Comparison of ENCODE assay signal across 18 cellular contexts in the genomic region with DNA sequence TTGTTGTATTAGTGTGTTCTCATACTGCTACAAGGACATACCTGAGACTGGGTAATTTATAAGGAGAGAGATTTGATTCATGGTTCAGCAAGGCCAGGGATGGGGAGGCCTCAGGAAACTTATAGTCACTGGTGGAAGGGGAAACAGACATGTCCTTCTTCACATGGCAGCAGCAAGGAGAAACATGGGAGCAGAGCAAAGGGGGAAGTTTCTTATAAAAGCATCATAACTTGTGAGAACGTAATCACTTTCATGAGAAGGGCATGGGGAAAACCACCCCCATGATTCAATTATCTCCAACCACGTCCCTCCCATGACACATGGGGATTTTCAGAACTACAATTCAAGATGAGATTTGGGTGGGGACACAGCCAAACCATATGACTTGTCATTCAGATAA.
DNase-seq lines count a peak whose midpoint lies in the region; ATAC-seq, FAIRE-seq and TF ChIP-seq lines count a peak whose summit lies in the region.
"Had no signal": no experiment of that assay in that cellular context is flagged by ENCODE, and none has a peak within 500 bp of the region (broad histone marks: within the 10 kb centered on the region; RNA-seq: fewer than 3 reads in every experiment).

No MANE protein-coding gene starts in this region.

- DNase-seq in activated T-cell treated with anti-CD3 and anti-CD28 coated beads, Interleukin-2, amount 50 U/mL, for 72 hours = peak in 1 of 2 donors; percentile 18
- no peak for DNase-seq in activated T-cell treated with anti-CD3 and anti-CD28 coated beads, Interleukin-2, amount 50 U/mL, for 1 hour
- DNase-seq in GM12891 (ENCODE audit: insufficient read length, low spot score) (no peak), activated B cell treated with CpG ODN at 0.5 μM for 24 hours (no peak), AG08395 (ENCODE audit: low spot score) (no peak)
- DNase-seq in stimulated activated effector memory CD8-positive, alpha-beta T cell treated with anti-CD3 and anti-CD28 coated beads, Interleukin-12 subunit alpha, Interleukin-12 subunit beta, amount 100 ng/mL, for 72 hours (ENCODE audit: low spot score in 2 of 2) = no peak
- DNase-seq: CD8-positive, alpha-beta T cell; COR-L47; DMS153; DMS79 treated with DMSO at 0.1 percent for 48 hours; EL; HCEC 1CT; HFFc6 had no signal

- H3K4me1 Mint-ChIP-seq in activated T-cell treated with anti-CD3 and anti-CD28 coated beads, Interleukin-2, amount 50 U/mL, for 72 hours (ENCODE audit: low read depth) = peaks cover 4% of the 10 kb centered on the region
- peaks cover 29% of the 10 kb centered on the region for H3K4me1 Mint-ChIP-seq in activated B cell treated with CpG ODN at 0.5 μM for 24 hours
- H3K4me1 Mint-ChIP-seq in stimulated activated effector memory CD8-positive, alpha-beta T cell treated with anti-CD3 and anti-CD28 coated beads, Interleukin-12 subunit alpha, Interleukin-12 subunit beta, amount 100 ng/mL, for 72 hours = peaks cover 8% of the 10 kb centered on the region

- TF ChIP-seq CTCF in activated B cell treated with CpG ODN at 0.5 μM for 24 hours (IDR thresholded peaks at IDR 0.05) = no peak

- FAIRE-seq in GM12891 (lab: Jason Lieb, UNC) = peak; percentile 51
- FAIRE-seq: A549, D721Med, G401.6, H1 had no signal

- intact Hi-C loops in activated B cell treated with CpG ODN at 0.5 μM for 24 hours (cut with micrococcal nuclease) = no loop called here

- H3K9me3 Mint-ChIP-seq in activated T-cell treated with anti-CD3 and anti-CD28 coated beads, Interleukin-2, amount 50 U/mL, for 72 hours = peaks cover 5 to 8% of the 10 kb centered on the region in 2 donors
- peaks cover 7% of the 10 kb centered on the region for H3K9me3 Mint-ChIP-seq in activated B cell treated with CpG ODN at 0.5 μM for 24 hours
- H3K9me3 Mint-ChIP-seq in stimulated activated effector memory CD8-positive, alpha-beta T cell treated with anti-CD3 and anti-CD28 coated beads, Interleukin-12 subunit alpha, Interleukin-12 subunit beta, amount 100 ng/mL, for 72 hours = peaks cover 8% of the 10 kb centered on the region
- H3K9me3 Mint-ChIP-seq: HFFc6 had no signal

- H3K36me3 Mint-ChIP-seq in activated T-cell treated with anti-CD3 and anti-CD28 coated beads, Interleukin-2, amount 50 U/mL, for 72 hours (ENCODE audit: insufficient read depth in 2 of 2) = peaks cover 10 to 20% of the 10 kb centered on the region in 2 donors
- peaks cover 11% of the 10 kb centered on the region for H3K36me3 Mint-ChIP-seq in activated B cell treated with CpG ODN at 0.5 μM for 24 hours (ENCODE audit: low read depth)
- peaks cover 21% of the 10 kb centered on the region for H3K36me3 Mint-ChIP-seq in stimulated activated effector memory CD8-positive, alpha-beta T cell treated with anti-CD3 and anti-CD28 coated beads, Interleukin-12 subunit alpha, Interleukin-12 subunit beta, amount 100 ng/mL, for 72 hours
- H3K36me3 Mint-ChIP-seq: CD8-positive, alpha-beta T cell had no signal

- no peak for TF ChIP-seq POLR2A in GM12891 (IDR thresholded peaks at IDR 0.05; ENCODE audit: low read depth, low read length)

- POLR2A ChIA-PET in activated B cell treated with CpG ODN at 0.5 μM for 24 hours (lab: Charles Lee) = interaction anchor here (0.9 to 2.1 kb wide), 3 partner anchors 22 to 99 kb away, joined by 4 to 13 read pairs (median 4); no protein-coding TSS in a partner anchor

- H3K27me3 Mint-ChIP-seq in activated T-cell treated with anti-CD3 and anti-CD28 coated beads, Interleukin-2, amount 50 U/mL, for 72 hours (ENCODE audit: low read depth) = no peaks in the 10 kb centered on the region
- no peaks in the 10 kb centered on the region for H3K27me3 Mint-ChIP-seq in activated B cell treated with CpG ODN at 0.5 μM for 24 hours

- H3K4me3 Mint-ChIP-seq in activated T-cell treated with anti-CD3 and anti-CD28 coated beads, Interleukin-2, amount 50 U/mL, for 72 hours = no peak overlapping the region
- H3K4me3 Mint-ChIP-seq in activated B cell treated with CpG ODN at 0.5 μM for 24 hours = no peak overlapping the region
- no peak overlapping the region for H3K4me3 Mint-ChIP-seq in stimulated activated effector memory CD8-positive, alpha-beta T cell treated with anti-CD3 and anti-CD28 coated beads, Interleukin-12 subunit alpha, Interleukin-12 subunit beta, amount 100 ng/mL, for 72 hours
- H3K4me3 Mint-ChIP-seq: CD14-positive monocyte; CD8-positive, alpha-beta T cell; HFFc6 had no signal

- no peak overlapping the region for H3K27ac Mint-ChIP-seq in activated T-cell treated with anti-CD3 and anti-CD28 coated beads, Interleukin-2, amount 50 U/mL, for 72 hours
- peak overlapping the region; percentile 13 for H3K27ac Mint-ChIP-seq in activated B cell treated with CpG ODN at 0.5 μM for 24 hours
- H3K27ac Mint-ChIP-seq in stimulated activated effector memory CD8-positive, alpha-beta T cell treated with anti-CD3 and anti-CD28 coated beads, Interleukin-12 subunit alpha, Interleukin-12 subunit beta, amount 100 ng/mL, for 72 hours = no peak overlapping the region
- H3K27ac Mint-ChIP-seq: CD14-positive monocyte; CD8-positive, alpha-beta T cell; HFFc6 had no signal

- CTCF ChIA-PET in activated B cell treated with CpG ODN at 0.5 μM for 24 hours (lab: Charles Lee) = interaction anchor here (1.3 kb wide), 1 partner anchor 98 kb away, joined by 3 read pairs; no protein-coding TSS in a partner anchor

- peak; percentile 24 to 48 for ATAC-seq in activated T-cell treated with anti-CD3 and anti-CD28 coated beads, Interleukin-2, amount 50 U/mL, for 72 hours (replicated peaks in 1 of 2)
- ATAC-seq in activated B cell treated with CpG ODN at 0.5 μM for 24 hours (ENCODE audit: low read depth) = no peak
- ATAC-seq in stimulated activated effector memory CD8-positive, alpha-beta T cell treated with anti-CD3 and anti-CD28 coated beads, Interleukin-12 subunit alpha, Interleukin-12 subunit beta, amount 100 ng/mL, for 72 hours = peak; percentile 28
- ATAC-seq: A549; CD8-positive, alpha-beta T cell had no signal

TF ChIP-seq in GM12891, 5 proteins besides CTCF, POLR2A, EP300 and RAD21:
- TF ChIP-seq PAX5 (IDR thresholded peaks at IDR 0.05; ENCODE audit: insufficient read depth, low read length, severe bottlenecking) (no peak), TAF1 (IDR thresholded peaks at IDR 0.05; ENCODE audit: low read depth, low read length) (no peak), SPI1 (IDR thresholded peaks at IDR 0.05; ENCODE audit: low read depth, low read length) (no peak), POU2F2 (IDR thresholded peaks at IDR 0.05; ENCODE audit: low read depth, low read length) (no peak), POLR2AphosphoS5 (IDR thresholded peaks at IDR 0.05; ENCODE audit: low read depth, low read length) (no peak)
